ENCODE assay signal across 8 cellular contexts in genomic region chr1:25799346-25799720, GRCh38. TPM values are rescaled to one million over a fixed set of nuclear protein-coding genes. Genes with fewer than 3 reads are reported as not detected.
A peak's percentile ranks its signal among the peaks of the same experiment; 100 is the strongest.
DNase-seq lines count a peak whose midpoint lies in the region; ATAC-seq and TF ChIP-seq lines count a peak whose summit lies in the region.

No MANE protein-coding gene starts in this region.

- no peak overlapping the region for H3K23ac ChIP-seq in trophoblast cell (ENCODE audit: low read length)

- H3K27me3 ChIP-seq in Caco-2 (replicated peaks; ENCODE audit: control insufficient read depth, insufficient read depth, low read length) (no peaks in the 10 kb centered on the region), PC-9 (ENCODE audit: insufficient read depth, low read depth) (no peaks in the 10 kb centered on the region), esophagus (ENCODE audit: control insufficient read depth in 1 of 2, insufficient read depth in 2 of 2, low read length in 2 of 2) (no peaks in the 10 kb centered on the region), trophoblast cell (ENCODE audit: insufficient read depth, low read length) (no peaks in the 10 kb centered on the region)

- peaks cover 21% of the 10 kb centered on the region for H3K36me3 Mint-ChIP-seq in Caco-2 (ENCODE audit: insufficient read depth, unreplicated experiment)

- H2AFZ ChIP-seq in PC-9 (no peak overlapping the region), trophoblast cell (ENCODE audit: insufficient read depth, low read length, poor library complexity) (peak overlapping the region; percentile 73)

- H3K79me2 ChIP-seq in PC-9 (ENCODE audit: low read depth) (no peaks in the 10 kb centered on the region), trophoblast cell (ENCODE audit: control insufficient read depth, insufficient read depth, low read length, poor library complexity) (peaks cover 4% of the 10 kb centered on the region)

- no peak overlapping the region for H3K27ac ChIP-seq in PC-9
- H3K27ac ChIP-seq in esophagus (ENCODE audit: low read depth in 2 of 2, low read length in 1 of 2): peak overlapping the region; percentile 42 to 66
- H3K27ac ChIP-seq in trophoblast cell (ENCODE audit: low read depth, low read length): no peak overlapping the region

- ATAC-seq in HG03108 (IDR thresholded peaks at IDR 0.05; ENCODE audit: unreplicated experiment) (no peak), HG02763 (IDR thresholded peaks at IDR 0.05; ENCODE audit: unreplicated experiment) (no peak)

- DNase-seq in Caco-2: no peak
- no peak for DNase-seq in PC-9
- DNase-seq in trophoblast cell: no peak
- DNase-seq in GM10266 (ENCODE audit: extremely low spot score): no peak
- DNase-seq in DMS53 treated with DMSO at 0.1 percent for 48 hours (lab: John Stamatoyannopoulos, UW; ENCODE audit: unreplicated experiment): no peak

- peak overlapping the region; percentile 76 for H3K14ac ChIP-seq in trophoblast cell (ENCODE audit: low read length)

- POLR2A ChIA-PET in Caco-2 (lab: Charles Lee) (interaction anchor here (0.6 kb wide), 1 partner anchor 307 kb away, joined by 5 read pairs; no protein-coding TSS in a partner anchor), PC-9 (lab: Charles Lee; ENCODE audit: unreplicated experiment) (no interaction called here)

- BruUV-seq in Caco-2 (replicated peaks; lab: Mats Ljungman, UMichigan) (TSS peak; percentile 24), PC-9 (replicated peaks; lab: Mats Ljungman, UMichigan) (no TSS peak)

- H3K4me3 ChIP-seq in Caco-2 (ENCODE audit: low read depth, low read length): peak overlapping the region; percentile 43; the same call in 1 of the 2 replicates
- H3K4me3 ChIP-seq in PC-9: no peak overlapping the region
- H3K4me3 ChIP-seq in esophagus (ENCODE audit: low read depth in 1 of 2, low read length in 2 of 2): no peak overlapping the region
- no peak overlapping the region for H3K4me3 ChIP-seq in trophoblast cell (ENCODE audit: low read depth, low read length)

- peak overlapping the region; percentile 79 for H4K12ac ChIP-seq in trophoblast cell (ENCODE audit: low read depth, low read length)

- H2AK5ac ChIP-seq in trophoblast cell (ENCODE audit: low read length): no peak overlapping the region

- H2BK120ac ChIP-seq in trophoblast cell (ENCODE audit: insufficient read depth, low read length, poor library complexity): peak overlapping the region; percentile 74

- no peaks in the 10 kb centered on the region for H4K20me1 ChIP-seq in PC-9 (ENCODE audit: insufficient read depth)

- intact Hi-C loops in Caco-2 (cut with micrococcal nuclease; ENCODE audit: unreplicated experiment): loop anchor here (5.0 kb wide), 2 partner anchors 42 to 57 kb away; no protein-coding TSS in a partner anchor
- intact Hi-C loops in PC-9 (cut with micrococcal nuclease; ENCODE audit: unreplicated experiment): loop anchor here (5.0 to 10.0 kb wide), 2 partner anchors 95 to 277 kb away; no protein-coding TSS in a partner anchor

- peak overlapping the region; percentile 89 for H4K8ac ChIP-seq in trophoblast cell (ENCODE audit: low read depth, low read length)

- H3K36me3 ChIP-seq in Caco-2 (ENCODE audit: control insufficient read depth, insufficient read depth, low read length): no peaks in the 10 kb centered on the region
- H3K36me3 ChIP-seq in PC-9 (ENCODE audit: low read depth): no peaks in the 10 kb centered on the region
- H3K36me3 ChIP-seq in esophagus (ENCODE audit: control insufficient read depth in 2 of 2, insufficient read depth in 2 of 2, low read length in 1 of 2): no peaks in the 10 kb centered on the region
- no peaks in the 10 kb centered on the region for H3K36me3 ChIP-seq in trophoblast cell (ENCODE audit: control insufficient read depth in 1 of 2, insufficient read depth in 2 of 2, low read length in 2 of 2)

- H3K18ac ChIP-seq in trophoblast cell (ENCODE audit: low read length): no peak overlapping the region

- WGBS in esophagus, 2 donors: 63 to 68% methylated on average over 4 of the region's 4 CpGs
- WGBS in trophoblast cell (ENCODE audit: extremely low coverage, insufficient coverage, insufficient read length): no CpG with 5 or more reads among the region's 4 CpGs

- peak overlapping the region; percentile 69 for H3K4me3 Mint-ChIP-seq in Caco-2 (ENCODE audit: unreplicated experiment)

- H3K4me1 ChIP-seq in Caco-2 (peaks cover 31% of the 10 kb centered on the region), PC-9 (replicated peaks; ENCODE audit: insufficient read depth) (no peaks in the 10 kb centered on the region), esophagus (ENCODE audit: control insufficient read depth in 2 of 2, insufficient read depth in 2 of 2, low read length in 1 of 2) (peaks cover 0 to 16% of the 10 kb centered on the region in 2 donors), trophoblast cell (ENCODE audit: control insufficient read depth in 1 of 2, insufficient read depth in 2 of 2, low read length in 2 of 2) (peaks cover 11 to 13% of the 10 kb centered on the region in 2 experiments)

- H3K9ac ChIP-seq in trophoblast cell (ENCODE audit: low read length): no peak overlapping the region

- peak overlapping the region; percentile 37 for H2BK12ac ChIP-seq in trophoblast cell (ENCODE audit: low read length)

- peaks cover 3% of the 10 kb centered on the region for H3K79me1 ChIP-seq in trophoblast cell (ENCODE audit: low read length)

- no peaks in the 10 kb centered on the region for H3K9me2 ChIP-seq in PC-9 (ENCODE audit: insufficient read depth)

- H3K27me3 Mint-ChIP-seq in Caco-2 (ENCODE audit: insufficient read depth, unreplicated experiment): no peaks in the 10 kb centered on the region

- H3K4me1 Mint-ChIP-seq in Caco-2 (ENCODE audit: low read depth, unreplicated experiment): peaks cover 25% of the 10 kb centered on the region

- H3K9me3 Mint-ChIP-seq in Caco-2 (ENCODE audit: unreplicated experiment): no peaks in the 10 kb centered on the region

- CTCF ChIA-PET in Caco-2 (lab: Charles Lee): interaction anchor here (0.5 to 1.4 kb wide), 3 partner anchors 11 to 544 kb away, joined by 4 read pairs; no protein-coding TSS in a partner anchor
- CTCF ChIA-PET in PC-9 (lab: Charles Lee): no interaction called here

- H3K4ac ChIP-seq in trophoblast cell (ENCODE audit: low read depth, low read length): no peak overlapping the region

- H3K4me2 ChIP-seq in PC-9 (peak overlapping the region; percentile 56; the same call in 1 of the 2 replicates), trophoblast cell (ENCODE audit: low read length) (peak overlapping the region; percentile 85)

- H3K27ac Mint-ChIP-seq in Caco-2 (ENCODE audit: unreplicated experiment): no peak overlapping the region

- peak overlapping the region; percentile 87 for H4K91ac ChIP-seq in trophoblast cell (ENCODE audit: low read depth, low read length)

- H2BK5ac ChIP-seq in trophoblast cell (ENCODE audit: low read depth, low read length, poor library complexity): no peak overlapping the region

- no peaks in the 10 kb centered on the region for H3F3A ChIP-seq in PC-9 (ENCODE audit: insufficient read depth, low read depth)

- TF ChIP-seq CTCF in Caco-2 (IDR thresholded peaks at IDR 0.05; ENCODE audit: insufficient read depth in 1 of 2, low read depth in 1 of 2, low read length in 1 of 2, severe bottlenecking in 1 of 2, unreplicated experiment in 1 of 2) (no peak), PC-9 (conservative IDR thresholded peaks at IDR 0.05) (no peak), GM10266 (IDR thresholded peaks at IDR 0.05; ENCODE audit: control insufficient read depth, insufficient read depth, low read depth, missing control alignments) (no peak)

- H3K9me3 ChIP-seq in Caco-2: no peaks in the 10 kb centered on the region
- no peaks in the 10 kb centered on the region for H3K9me3 ChIP-seq in PC-9 (ENCODE audit: insufficient read depth, low read depth)
- H3K9me3 ChIP-seq in esophagus (ENCODE audit: control insufficient read depth in 2 of 2, insufficient read depth in 1 of 2, low read depth in 1 of 2, low read length in 1 of 2): no peaks in the 10 kb centered on the region
- no peaks in the 10 kb centered on the region for H3K9me3 ChIP-seq in trophoblast cell (ENCODE audit: insufficient read depth, low read depth, low read length)

RNA-seq across cellular contexts. Expression of gene SELENON, which starts 0.7 kb away (rescaled TPM):
- total RNA-seq in Caco-2 (2022) (58.3 and 60.6 TPM in 2 replicates), PC-9 (2021) (39.0 and 44.3 TPM in 2 replicates)
- 10 to 100 TPM; 19.2 to 21.4 TPM for polyA plus RNA-seq in esophagus
- 54.3 and 54.5 TPM in 2 replicates for polyA plus RNA-seq in trophoblast cell (2013)

RNA-seq across cellular contexts. Expression of gene MTFR1L, which starts 20.4 kb away (rescaled TPM):
- total RNA-seq in Caco-2 (2022) (23.5 and 26.2 TPM in 2 replicates), PC-9 (2021) (40.9 and 41.7 TPM in 2 replicates)
- 10 to 100 TPM; 28.4 to 32.0 TPM for polyA plus RNA-seq in esophagus
- 31.2 and 31.6 TPM in 2 replicates for polyA plus RNA-seq in trophoblast cell (2013)

RNA-seq across cellular contexts. Expression of gene AUNIP, which starts 59.9 kb away (rescaled TPM):
- total RNA-seq in Caco-2 (2022): 12.3 and 16.8 TPM in 2 replicates
- total RNA-seq in PC-9 (2021): 11.0 and 11.3 TPM in 2 replicates
- polyA plus RNA-seq in esophagus: 1 to 10 TPM; 1.1 to 2.0 TPM
- polyA plus RNA-seq in trophoblast cell (2013): 9.2 and 9.4 TPM in 2 replicates

Comparison
In these comparisons a context has a peak if more than half of its experiments do, and no peak if none do; other contexts are left out.
1. H3K27ac ChIP-seq: peak in esophagus (2 of 2); none in PC-9 (single experiment) and trophoblast cell (single experiment).